ENCODE assay signal across 8 cellular contexts in the genomic region with DNA sequence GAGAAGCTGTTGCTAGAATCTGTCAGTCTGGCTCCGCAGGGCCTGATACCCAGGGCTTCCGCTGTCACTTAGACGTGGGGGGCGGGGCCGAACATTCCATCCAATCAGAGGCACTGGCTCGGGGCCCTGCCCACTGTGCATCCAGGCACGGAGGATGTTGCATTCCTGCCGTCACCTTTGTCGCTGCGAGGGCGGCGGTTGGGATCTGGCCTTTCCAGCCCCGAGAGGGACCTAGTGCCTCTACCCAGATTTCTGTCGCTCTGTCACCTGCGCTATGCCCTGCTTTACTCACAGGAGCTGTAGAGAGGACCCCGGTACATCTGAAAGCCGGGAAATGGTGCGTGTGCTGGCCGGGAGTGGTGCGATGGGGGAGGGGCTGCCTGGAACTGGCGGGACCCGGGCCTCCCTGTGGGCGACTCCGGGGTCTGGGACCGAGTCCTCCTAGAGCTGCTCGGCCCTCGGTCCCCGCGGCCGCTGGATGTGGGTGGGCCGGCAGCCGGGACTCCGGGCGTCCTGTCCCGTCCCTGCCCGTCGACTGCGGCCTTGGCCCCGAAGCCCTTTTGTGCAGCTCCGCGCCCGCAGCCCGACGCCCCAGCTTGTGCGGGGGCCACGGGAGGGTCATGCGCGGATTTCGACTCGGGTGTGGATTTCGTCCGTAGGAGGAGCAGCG. TPM values are rescaled to one million over a fixed set of nuclear protein-coding genes. Genes with fewer than 3 reads are reported as not detected.
DNase-seq lines count a peak whose midpoint lies in the region; ATAC-seq, FAIRE-seq and TF ChIP-seq lines count a peak whose summit lies in the region.

A gene (plus strand): TSS at position 133 of the 670 bp plus-strand sequence. CDS start 142 bp downstream, at position 275.

- peak within 1 kb of the TSS in 1 of 2 donors; percentile 61 for H3K9ac ChIP-seq in kidney (ENCODE audit: low read length in 2 of 2)

- no peaks in the 10 kb centered on the region for H3K9me3 ChIP-seq in kidney (ENCODE audit: control insufficient read depth in 1 of 2, low read length in 2 of 2)

- TF ChIP-seq CTCF in D721Med (IDR thresholded peaks at IDR 0.05; ENCODE audit: insufficient read depth, missing control alignments) = no peak
- no peak for TF ChIP-seq CTCF in kidney (IDR thresholded peaks at IDR 0.05; ENCODE audit: borderline replicate concordance, extremely low read depth, insufficient read depth)

- intact Hi-C loops in kidney (cut with DNase I) = no loop called here

- DNase-seq in D721Med (ENCODE audit: insufficient read length, low spot score) (peak; percentile 87), H54 (ENCODE audit: insufficient read length, low spot score) (peak; percentile 73), NCI-H2107 (lab: John Stamatoyannopoulos, UW) (peak; percentile 56), kidney (peak; percentile 97)
- DNase-seq in activated CD4-positive, CD25-positive, alpha-beta regulatory T cell treated with anti-CD3 and anti-CD28 coated beads, Interleukin-2, amount 50 U/mL, for 16 hours (ENCODE audit: low read depth, low spot score) = peak; percentile 64
- DNase-seq in central memory CD4-positive, alpha-beta T cell = peak; percentile 84
- peak; percentile 87 for DNase-seq in stimulated activated CD4-positive, alpha-beta T cell treated with anti-CD3 and anti-CD28 coated beads, Interleukin-12 subunit alpha, Interleukin-12 subunit beta, amount 100 ng/mL, for 4 hours

- H3K4me1 ChIP-seq in kidney (ENCODE audit: control insufficient read depth in 1 of 2, insufficient read depth in 1 of 2, low read depth in 1 of 2, low read length in 2 of 2) = peaks cover 0 to 3% of the 10 kb centered on the region in 2 donors

- H3K27ac ChIP-seq in kidney (ENCODE audit: low read depth in 2 of 2, low read length in 2 of 2) = peak within 1 kb of the TSS; percentile 66 to 74

- ATAC-seq in HG03571 (IDR thresholded peaks at IDR 0.05; ENCODE audit: unreplicated experiment) = no peak

- TF ChIP-seq POLR2A in H54 (IDR thresholded peaks at IDR 0.05; ENCODE audit: low read depth, low read length) = peak; percentile 82

- no peaks in the 10 kb centered on the region for H3K36me3 ChIP-seq in kidney (ENCODE audit: control insufficient read depth in 1 of 2, insufficient read depth in 2 of 2, low read length in 2 of 2)

- FAIRE-seq in D721Med (lab: Jason Lieb, UNC) = no peak
- FAIRE-seq in H54 (lab: Jason Lieb, UNC) = peak; percentile 64
- FAIRE-seq in kidney (lab: Jason Lieb, UNC) = peak; percentile 27

- H3K4me3 ChIP-seq in kidney (ENCODE audit: low read length in 2 of 2) = peak within 1 kb of the TSS; percentile 82 to 85

RNA-seq across cellular contexts. Expression of the gene that starts here (rescaled TPM):
- total RNA-seq in kidney = 13.2 TPM
- 4.5 TPM for polyA plus RNA-seq in kidney (ENCODE audit: insufficient read depth, low read depth, low replicate concordance)
